ENCODE assay signal across 8 cellular contexts in the genomic region with DNA sequence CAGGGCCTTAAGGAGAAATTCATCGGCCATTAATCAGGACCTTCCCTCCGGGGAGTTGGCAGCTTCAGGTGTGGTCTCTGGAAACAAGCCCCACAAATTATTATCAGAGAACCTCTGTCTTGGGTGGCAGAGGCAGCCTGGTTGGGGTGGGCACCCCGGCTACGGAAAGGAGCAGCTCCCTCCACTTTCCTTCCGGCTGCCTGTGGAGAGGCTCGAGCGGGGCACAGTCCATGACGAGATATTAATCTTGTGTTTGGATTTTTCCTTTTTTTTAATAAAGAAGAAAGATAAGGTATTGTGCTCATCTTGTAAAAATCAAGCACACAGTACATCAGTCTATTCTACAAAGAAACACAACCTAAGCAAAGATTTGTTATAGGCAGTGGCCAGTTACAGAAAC.
A peak's percentile ranks its signal among the peaks of the same experiment; 100 is the strongest.
DNase-seq lines count a peak whose midpoint lies in the region; ATAC-seq, FAIRE-seq and TF ChIP-seq lines count a peak whose summit lies in the region.
"Not testable (repeated sequence)": the region's sequence is repeated elsewhere in the genome, so short reads cannot be mapped to it uniquely, and the experiment has no call there.

No MANE protein-coding gene starts in this region.

- not testable (repeated sequence) for H3K9me3 ChIP-seq in PC-9 (ENCODE audit: insufficient read depth, low read depth); kidney (ENCODE audit: control insufficient read depth in 1 of 2, low read length in 2 of 2); parathyroid adenoma (ENCODE audit: control insufficient read depth, low read length)

- not testable (repeated sequence) for H3K9me3 Mint-ChIP-seq in Calu3 (ENCODE audit: low read depth, unreplicated experiment); activated CD4-positive, alpha-beta T cell treated with anti-CD3 and anti-CD28 coated beads, Interleukin-2, amount 10 ng/mL, durations not matched to agents 24 days and 14 days

- H3K27ac ChIP-seq in PC-9 (peak overlapping the region; percentile 82), parathyroid adenoma (peak overlapping the region; percentile 69)
- H3K27ac ChIP-seq in kidney (ENCODE audit: low read depth in 2 of 2, low read length in 2 of 2), result not testable (repeated sequence)

- DNase-seq in Calu3, result not testable (repeated sequence)
- DNase-seq in PC-9 (peak in 1 of 2 experiments; percentile 9), Right ventricle myocardium inferior (ENCODE audit: missing footprints) (peak; percentile 55), kidney (peak; percentile 23), sciatic nerve (ENCODE audit: low spot score) (peak; percentile 28)
- peak; percentile 46 for DNase-seq in activated CD4-positive, alpha-beta T cell treated with anti-CD3 and anti-CD28 coated beads, Interleukin-2, amount 10 ng/mL, durations not matched to agents 24 days and 14 days
- peak; percentile 53 for DNase-seq in activated effector memory CD4-positive, alpha-beta T cell treated with anti-CD3 and anti-CD28 coated beads, Interleukin-2, amount 50 U/mL, for 16 hours

- H3K4me2 ChIP-seq in PC-9, result peak overlapping the region; percentile 63; the same call in 1 of the 2 replicates
- not testable (repeated sequence) for H3K4me2 ChIP-seq in parathyroid adenoma (ENCODE audit: low read length)

- not testable (repeated sequence) for H3F3A ChIP-seq in PC-9 (ENCODE audit: insufficient read depth, low read depth)

- peak overlapping the region; percentile 41; the same call in 1 of the 2 replicates for H3K4me3 ChIP-seq in PC-9
- H3K4me3 ChIP-seq in kidney (ENCODE audit: low read length in 2 of 2); parathyroid adenoma (ENCODE audit: low read depth, low read length): not testable (repeated sequence)

- intact Hi-C loops in Calu3 (cut with micrococcal nuclease; ENCODE audit: unreplicated experiment); PC-9 (cut with micrococcal nuclease; ENCODE audit: unreplicated experiment); activated CD4-positive, alpha-beta T cell treated with anti-CD3 and anti-CD28 coated beads, Interleukin-2, amount 10 ng/mL, durations not matched to agents 24 days and 14 days (cut with micrococcal nuclease); Right ventricle myocardium inferior (cut with DNase I); kidney (cut with DNase I); sciatic nerve (cut with DNase I): not testable (repeated sequence)

- not testable (repeated sequence) for TF ChIP-seq CTCF in Calu3 (IDR thresholded peaks at IDR 0.05; ENCODE audit: unreplicated experiment); PC-9 (conservative IDR thresholded peaks at IDR 0.05); kidney (IDR thresholded peaks at IDR 0.05; ENCODE audit: borderline replicate concordance, extremely low read depth, insufficient read depth); parathyroid adenoma (IDR thresholded peaks at IDR 0.05)

- POLR2A ChIA-PET in PC-9 (lab: Charles Lee; ENCODE audit: unreplicated experiment), result not testable (repeated sequence)

- H2AFZ ChIP-seq in PC-9, parathyroid adenoma: not testable (repeated sequence)

- H3K27ac Mint-ChIP-seq in Calu3 (ENCODE audit: unreplicated experiment); activated CD4-positive, alpha-beta T cell treated with anti-CD3 and anti-CD28 coated beads, Interleukin-2, amount 10 ng/mL, durations not matched to agents 24 days and 14 days: not testable (repeated sequence)

- H3K79me2 ChIP-seq in PC-9 (ENCODE audit: low read depth); parathyroid adenoma: not testable (repeated sequence)

- ATAC-seq in Right ventricle myocardium inferior, sciatic nerve: not testable (repeated sequence)

- not testable (repeated sequence) for H3K36me3 Mint-ChIP-seq in Calu3 (ENCODE audit: insufficient read depth, unreplicated experiment); activated CD4-positive, alpha-beta T cell treated with anti-CD3 and anti-CD28 coated beads, Interleukin-2, amount 10 ng/mL, durations not matched to agents 24 days and 14 days (ENCODE audit: low read depth)

- H3K36me3 ChIP-seq in PC-9 (ENCODE audit: low read depth); kidney (ENCODE audit: control insufficient read depth in 1 of 2, insufficient read depth in 2 of 2, low read length in 2 of 2); parathyroid adenoma (ENCODE audit: control insufficient read depth, insufficient read depth, low read length): not testable (repeated sequence)

- TSS peak; percentile 34 for BruUV-seq in Calu3 (replicated peaks; lab: Mats Ljungman, UMichigan)
- TSS peak; percentile 61 for BruUV-seq in PC-9 (replicated peaks; lab: Mats Ljungman, UMichigan)

- not testable (repeated sequence) for H3K9me2 ChIP-seq in PC-9 (ENCODE audit: insufficient read depth)

- not testable (repeated sequence) for H3K27me3 Mint-ChIP-seq in Calu3 (ENCODE audit: unreplicated experiment); activated CD4-positive, alpha-beta T cell treated with anti-CD3 and anti-CD28 coated beads, Interleukin-2, amount 10 ng/mL, durations not matched to agents 24 days and 14 days

- FAIRE-seq in kidney (lab: Jason Lieb, UNC), result not testable (repeated sequence)

- not testable (repeated sequence) for H4K20me1 ChIP-seq in PC-9 (ENCODE audit: insufficient read depth)

- not testable (repeated sequence) for H3K4me3 Mint-ChIP-seq in Calu3 (ENCODE audit: low read depth, unreplicated experiment); activated CD4-positive, alpha-beta T cell treated with anti-CD3 and anti-CD28 coated beads, Interleukin-2, amount 10 ng/mL, durations not matched to agents 24 days and 14 days

- H3K27me3 ChIP-seq in PC-9 (ENCODE audit: insufficient read depth, low read depth); parathyroid adenoma (ENCODE audit: control insufficient read depth, insufficient read depth, low read length): not testable (repeated sequence)

- not testable (repeated sequence) for H3K4me1 Mint-ChIP-seq in Calu3 (ENCODE audit: low read depth, unreplicated experiment); activated CD4-positive, alpha-beta T cell treated with anti-CD3 and anti-CD28 coated beads, Interleukin-2, amount 10 ng/mL, durations not matched to agents 24 days and 14 days

- CTCF ChIA-PET in Calu3 (lab: Charles Lee); PC-9 (lab: Charles Lee): not testable (repeated sequence)

- not testable (repeated sequence) for H3K4me1 ChIP-seq in PC-9 (replicated peaks; ENCODE audit: insufficient read depth); kidney (ENCODE audit: control insufficient read depth in 1 of 2, insufficient read depth in 1 of 2, low read depth in 1 of 2, low read length in 2 of 2); parathyroid adenoma

- not testable (repeated sequence) for H3K9ac ChIP-seq in kidney (ENCODE audit: low read length in 2 of 2); parathyroid adenoma
